ENCODE assay signal across 17 cellular contexts in genomic region chr5:51986733-51987132, GRCh38.
DNase-seq lines count a peak whose midpoint lies in the region; ATAC-seq and TF ChIP-seq lines count a peak whose summit lies in the region.
"Had no signal": no experiment of that assay in that cellular context is flagged by ENCODE, and none has a peak within 500 bp of the region (broad histone marks: within the 10 kb centered on the region; RNA-seq: fewer than 3 reads in every experiment).

No MANE protein-coding gene starts in this region.

- no peak overlapping the region for H3K4ac ChIP-seq in mesendoderm (ENCODE audit: low read depth, low read length)

- H2BK15ac ChIP-seq in mesendoderm (replicated peaks; ENCODE audit: low read depth) = no peak overlapping the region

- no CpG with 5 or more reads among the region's 3 CpGs for WGBS in mesendoderm (ENCODE audit: extremely low coverage, insufficient coverage, low lambda C conversion rate)

- no peak overlapping the region for H3K56ac ChIP-seq in mesendoderm (ENCODE audit: low read length)

- H4K5ac ChIP-seq in mesendoderm (ENCODE audit: low read length) = no peak overlapping the region

- no peak overlapping the region for H3K9ac ChIP-seq in mesendoderm (ENCODE audit: low read length)
- H3K9ac ChIP-seq: BLaER1 treated with 17β-estradiol and CSF1 and Interleukin-3, amounts not matched to agents 10 nM and 100 nM had no signal

- peak; percentile 33 for DNase-seq in NCI-H1436 (lab: John Stamatoyannopoulos, UW)
- no peak for DNase-seq in NCI-H1436 treated with DMSO at 0.1 percent for 48 hours (lab: John Stamatoyannopoulos, UW)
- DNase-seq in NCI-H146 (lab: John Stamatoyannopoulos, UW) = peak; percentile 46
- no peak for DNase-seq in RWPE2 (ENCODE audit: low spot score)
- DNase-seq in mesendoderm = no peak
- DNase-seq in D341Med (ENCODE audit: low spot score) = no peak
- DNase-seq: CD4-positive, alpha-beta T cell; CD8-positive, alpha-beta memory T cell; DMS53; DMS79 treated with DMSO at 0.1 percent for 48 hours; GF-D8; GOT3; HCEC 1CT had no signal

- H3K4me2 ChIP-seq in mesendoderm (ENCODE audit: low read length) = no peak overlapping the region

- H3K4me3 ChIP-seq in RWPE2 (ENCODE audit: severe bottlenecking) = no peak overlapping the region
- no peak overlapping the region for H3K4me3 ChIP-seq in mesendoderm (ENCODE audit: low read length)
- H3K4me3 ChIP-seq: BLaER1 treated with 17β-estradiol and CSF1 and Interleukin-3, amounts not matched to agents 10 nM and 100 nM had no signal

- no peaks in the 10 kb centered on the region for H3K79me1 ChIP-seq in mesendoderm (ENCODE audit: low read length)

- H3K9me3 ChIP-seq in RWPE2 (ENCODE audit: severe bottlenecking) = no peaks in the 10 kb centered on the region
- H3K9me3 ChIP-seq: BLaER1 treated with 17β-estradiol and CSF1 and Interleukin-3, amounts not matched to agents 10 nM and 100 nM had no signal

- H2BK5ac ChIP-seq in mesendoderm (ENCODE audit: low read length) = no peak overlapping the region

- TF ChIP-seq CTCF in RWPE2 (IDR thresholded peaks at IDR 0.05; ENCODE audit: poor library complexity, severe bottlenecking) = no peak

- H4K8ac ChIP-seq in mesendoderm (ENCODE audit: low read depth, low read length) = no peak overlapping the region

- no peak overlapping the region for H2BK120ac ChIP-seq in mesendoderm (ENCODE audit: low read depth, low read length)

- no peak overlapping the region for H3K23ac ChIP-seq in mesendoderm (ENCODE audit: low read length)

- H3K4me1 ChIP-seq in RWPE2 (ENCODE audit: insufficient read depth, poor library complexity, severe bottlenecking) (no peaks in the 10 kb centered on the region), mesendoderm (ENCODE audit: control insufficient read depth, low read depth, low read length) (no peaks in the 10 kb centered on the region)

- H3K79me2 ChIP-seq in mesendoderm (ENCODE audit: control insufficient read depth, insufficient read depth, low read length) = no peaks in the 10 kb centered on the region

- H3K18ac ChIP-seq in mesendoderm (ENCODE audit: low read length) = no peak overlapping the region

- no peak overlapping the region for H2AK5ac ChIP-seq in mesendoderm (ENCODE audit: low read length)

- no peaks in the 10 kb centered on the region for H3K36me3 ChIP-seq in RWPE2 (ENCODE audit: low read depth)
- no peaks in the 10 kb centered on the region for H3K36me3 ChIP-seq in mesendoderm (ENCODE audit: control insufficient read depth, insufficient read depth, low read length)
- H3K36me3 ChIP-seq: BLaER1 treated with 17β-estradiol and CSF1 and Interleukin-3, amounts not matched to agents 10 nM and 100 nM had no signal

- H3K27me3 ChIP-seq in RWPE2 (ENCODE audit: insufficient read depth, poor library complexity, severe bottlenecking) (no peaks in the 10 kb centered on the region), mesendoderm (ENCODE audit: insufficient read depth, low read length, poor library complexity) (no peaks in the 10 kb centered on the region)
- H3K27me3 ChIP-seq: BLaER1 treated with 17β-estradiol and CSF1 and Interleukin-3, amounts not matched to agents 10 nM and 100 nM had no signal

- ATAC-seq in RWPE2 (ENCODE audit: low read depth) = peak; percentile 17; the same call in 1 of the 3 replicates
- peak; percentile 29; the same call in 1 of the 3 replicates for ATAC-seq in SK-N-SH treated with all-trans-retinoic acid at 6 μM for 48 hours
- ATAC-seq in HG02610 (IDR thresholded peaks at IDR 0.05; ENCODE audit: unreplicated experiment) = no peak

- H3K27ac ChIP-seq in RWPE2 (ENCODE audit: poor library complexity, severe bottlenecking) (no peak overlapping the region), mesendoderm (ENCODE audit: low read depth, low read length) (no peak overlapping the region)
- H3K27ac ChIP-seq: 22Rv1; BLaER1 treated with 17β-estradiol and CSF1 and Interleukin-3, amounts not matched to agents 10 nM and 100 nM had no signal

TF ChIP-seq in SK-N-SH treated with all-trans-retinoic acid at 6 μM for 48 hours, 23 proteins besides CTCF, POLR2A, EP300 and RAD21 (continues in another document):
- TF ChIP-seq TSHZ2 (CRISPR knock-in tag; IDR thresholded peaks at IDR 0.05) = no peak
- no peak; the same call in 1 of the 2 replicates for TF ChIP-seq TCF4 (CRISPR knock-in tag; IDR thresholded peaks at IDR 0.05; ENCODE audit: borderline replicate concordance)
- TF ChIP-seq ESRRG (CRISPR knock-in tag; IDR thresholded peaks at IDR 0.05) = no peak
- no peak for TF ChIP-seq ZFP3 (CRISPR knock-in tag; IDR thresholded peaks at IDR 0.05)
- no peak for TF ChIP-seq ZFP30 (CRISPR knock-in tag; IDR thresholded peaks at IDR 0.05)
- TF ChIP-seq, protein P1, sequence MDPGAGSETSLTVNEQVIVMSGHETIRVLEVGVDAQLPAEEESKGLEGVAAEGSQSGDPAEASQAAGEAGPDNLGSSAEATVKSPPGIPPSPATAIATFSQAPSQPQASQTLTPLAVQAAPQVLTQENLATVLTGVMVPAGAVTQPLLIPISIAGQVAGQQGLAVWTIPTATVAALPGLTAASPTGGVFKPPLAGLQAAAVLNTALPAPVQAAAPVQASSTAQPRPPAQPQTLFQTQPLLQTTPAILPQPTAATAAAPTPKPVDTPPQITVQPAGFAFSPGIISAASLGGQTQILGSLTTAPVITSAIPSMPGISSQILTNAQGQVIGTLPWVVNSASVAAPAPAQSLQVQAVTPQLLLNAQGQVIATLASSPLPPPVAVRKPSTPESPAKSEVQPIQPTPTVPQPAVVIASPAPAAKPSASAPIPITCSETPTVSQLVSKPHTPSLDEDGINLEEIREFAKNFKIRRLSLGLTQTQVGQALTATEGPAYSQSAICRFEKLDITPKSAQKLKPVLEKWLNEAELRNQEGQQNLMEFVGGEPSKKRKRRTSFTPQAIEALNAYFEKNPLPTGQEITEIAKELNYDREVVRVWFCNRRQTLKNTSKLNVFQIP (CRISPR knock-in tag; IDR thresholded peaks at IDR 0.05; ENCODE audit: borderline replicate concordance, low read depth) = no peak
- no peak for TF ChIP-seq ARNTL (CRISPR knock-in tag; IDR thresholded peaks at IDR 0.05; ENCODE audit: borderline replicate concordance, low read depth)
- TF ChIP-seq RARB (CRISPR knock-in tag; IDR thresholded peaks at IDR 0.05) = no peak
- TF ChIP-seq CREB5 (CRISPR knock-in tag; IDR thresholded peaks at IDR 0.05; ENCODE audit: low read depth) = no peak
- no peak for TF ChIP-seq SNAI2 (CRISPR knock-in tag; IDR thresholded peaks at IDR 0.05)
- no peak for TF ChIP-seq CSRNP3 (CRISPR knock-in tag; IDR thresholded peaks at IDR 0.05)

Comparison
In these comparisons a context has a peak if more than half of its experiments do, and no peak if none do; other contexts are left out.
1. DNase-seq: peak in NCI-H1436 (single experiment) and NCI-H146 (single experiment); none in NCI-H1436 treated with DMSO at 0.1 percent for 48 hours (single experiment), RWPE2 (single experiment), mesendoderm (single experiment) and D341Med (single experiment).